ENCODE assay signal across 8 cellular contexts in the genomic region with DNA sequence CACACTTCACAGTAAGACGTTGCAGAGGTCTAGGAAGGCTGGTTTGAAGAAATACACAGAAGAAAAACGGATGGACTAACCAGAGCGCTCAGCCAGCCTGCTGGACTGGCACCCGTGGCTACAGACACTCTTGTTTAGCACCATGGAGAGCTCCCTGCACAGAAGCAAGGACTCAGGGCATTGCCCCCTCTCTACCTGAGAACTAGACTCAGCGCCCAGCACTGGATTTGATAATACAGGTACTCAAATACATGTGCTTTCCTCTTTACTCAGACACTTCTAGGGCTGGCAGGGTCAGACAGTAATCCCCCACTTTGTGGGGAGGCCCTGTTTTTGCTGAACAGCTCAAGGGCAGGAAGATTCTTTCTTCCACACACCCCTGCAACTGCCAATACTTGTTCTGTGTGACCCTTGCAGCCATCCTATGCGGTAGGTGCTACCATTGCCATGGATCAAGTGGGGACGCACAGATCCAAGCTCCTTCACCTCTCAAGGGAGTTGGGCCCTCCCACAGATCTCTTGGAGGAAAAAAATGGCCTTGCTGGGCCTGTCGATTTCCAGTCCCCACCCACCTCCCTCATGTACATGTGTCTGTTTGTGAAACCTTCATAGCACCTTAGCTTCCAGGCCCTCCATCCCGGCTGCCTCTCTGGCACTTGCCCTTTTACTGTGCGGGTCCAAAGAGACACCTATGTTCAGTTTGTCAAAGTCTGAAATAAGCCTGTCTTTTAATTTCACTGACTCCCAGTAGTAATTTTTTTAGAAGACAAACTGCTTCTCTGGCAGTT. TPM values are rescaled to one million over a fixed set of nuclear protein-coding genes. Genes with fewer than 3 reads are reported as not detected.
DNase-seq lines count a peak whose midpoint lies in the region; ATAC-seq lines count a peak whose summit lies in the region.

No MANE protein-coding gene starts in this region.

- H3K36me3 Mint-ChIP-seq in immature natural killer cell = peaks cover 0 to 5% (median 4%) of the 10 kb centered on the region in 3 donors

- H3K4me1 Mint-ChIP-seq in immature natural killer cell = peaks cover 14 to 20% of the 10 kb centered on the region in 2 donors

- intact Hi-C loops in head of caudate nucleus (cut with DNase I) = no loop called here

- no peaks in the 10 kb centered on the region for H3K27me3 ChIP-seq in adipocyte (replicated peaks; ENCODE audit: control insufficient read depth, insufficient read depth, low read length)

- H3K4me3 ChIP-seq in adipocyte (ENCODE audit: low read length) = no peak overlapping the region

- H3K27ac Mint-ChIP-seq in immature natural killer cell = peak overlapping the region in 4 of 6 donors; percentile 17 to 49 (median 32)

- ATAC-seq in GM18867 (IDR thresholded peaks at IDR 0.05; ENCODE audit: unreplicated experiment) = no peak

- no peak overlapping the region for H3K4me3 Mint-ChIP-seq in immature natural killer cell

- DNase-seq in AG20443 (ENCODE audit: low spot score) = peak; percentile 58
- peak; percentile 36 for DNase-seq in HT1080 (ENCODE audit: low read depth)
- peak; percentile 66 for DNase-seq in adipocyte (ENCODE audit: low read depth)
- peak in 1 of 3 donors; percentile 39 for DNase-seq in immature natural killer cell
- DNase-seq in head of caudate nucleus = no peak
- no peak for DNase-seq in DMS114 treated with DMSO at 0.1 percent for 48 hours (lab: John Stamatoyannopoulos, UW; ENCODE audit: unreplicated experiment)
- no peak for DNase-seq in cortex of kidney (lab: John Stamatoyannopoulos, UW)

- H3K9ac ChIP-seq in adipocyte (ENCODE audit: low read length) = no peak overlapping the region

- peaks cover 11% of the 10 kb centered on the region for H3K4me1 ChIP-seq in adipocyte (ENCODE audit: control insufficient read depth, insufficient read depth, low read length)

- no peaks in the 10 kb centered on the region for H3K36me3 ChIP-seq in adipocyte (ENCODE audit: control insufficient read depth, insufficient read depth, low read length, severe bottlenecking)

- no peaks in the 10 kb centered on the region for H3K9me3 Mint-ChIP-seq in immature natural killer cell

- H3K9me3 ChIP-seq in adipocyte (ENCODE audit: control insufficient read depth, low read length) = no peaks in the 10 kb centered on the region

- peaks cover 4 to 7% (median 7%) of the 10 kb centered on the region in 3 donors for H3K27me3 Mint-ChIP-seq in immature natural killer cell (ENCODE audit: low read depth in 3 of 3)

RNA-seq across cellular contexts. Expression of a gene that starts 5.1 kb away (rescaled TPM):
- total RNA-seq in HT1080 (2014; rRNA removed; shearing (Covaris generic)) = 0.45 and 0.87 TPM in 2 replicates
- 0.29 and 0.37 TPM in 2 replicates for polyA plus RNA-seq in HT1080 (2015; cell fraction: cytosol; rRNA removed)
- polyA plus RNA-seq in HT1080 (2015; cell fraction: nucleus; rRNA removed) = 4.0 and 6.1 TPM in 2 replicates
- polyA plus RNA-seq in immature natural killer cell = not detected

RNA-seq across cellular contexts. Expression of a gene that starts 7.9 kb away (rescaled TPM):
- total RNA-seq in HT1080 (2014; rRNA removed; shearing (Covaris generic)) = 57.3 and 64.0 TPM in 2 replicates
- 31.1 and 40.0 TPM in 2 replicates for polyA plus RNA-seq in HT1080 (2015; cell fraction: cytosol; rRNA removed)
- 39.3 and 50.6 TPM in 2 replicates for polyA plus RNA-seq in HT1080 (2015; cell fraction: nucleus; rRNA removed)
- polyA plus RNA-seq in immature natural killer cell = 10 to 100 TPM; 28.9 to 41.4 (median 32.9) TPM

RNA-seq across cellular contexts. Expression of a gene that starts 22.5 kb away (rescaled TPM):
- total RNA-seq in HT1080 (2014; rRNA removed; shearing (Covaris generic)) = not detected in 2 replicates
- polyA plus RNA-seq in HT1080 (2015; cell fraction: cytosol; rRNA removed) = not detected in 2 replicates
- not detected in 2 replicates for polyA plus RNA-seq in HT1080 (2015; cell fraction: nucleus; rRNA removed)
- not detected for polyA plus RNA-seq in immature natural killer cell

RNA-seq across cellular contexts. Expression of a gene that starts 27.7 kb away (rescaled TPM):
- total RNA-seq in HT1080 (2014; rRNA removed; shearing (Covaris generic)) = 33.2 and 35.3 TPM in 2 replicates
- polyA plus RNA-seq in HT1080 (2015; cell fraction: cytosol; rRNA removed) = 23.3 and 23.5 TPM in 2 replicates
- 142 and 157 TPM in 2 replicates for polyA plus RNA-seq in HT1080 (2015; cell fraction: nucleus; rRNA removed)
- 10 to 100 TPM in 2 of 3 donors, 1 to 10 TPM in 1; 8.1 to 18.4 (median 11.1) TPM for polyA plus RNA-seq in immature natural killer cell

RNA-seq across cellular contexts. Expression of a gene that starts 35.9 kb away (rescaled TPM):
- total RNA-seq in HT1080 (2014; rRNA removed; shearing (Covaris generic)) = not detected in 2 replicates
- polyA plus RNA-seq in HT1080 (2015; cell fraction: cytosol; rRNA removed) = not detected in 2 replicates
- 0.05 and 0.11 TPM in 2 replicates for polyA plus RNA-seq in HT1080 (2015; cell fraction: nucleus; rRNA removed)
- polyA plus RNA-seq in immature natural killer cell = not detected

Comparison
In these comparisons a context has a peak if more than half of its experiments do, and no peak if none do; other contexts are left out.
1. DNase-seq: peak in AG20443 (single experiment), HT1080 (single experiment) and adipocyte (single experiment); none in head of caudate nucleus (0 of 42), DMS114 treated with DMSO at 0.1 percent for 48 hours (single experiment) and cortex of kidney (single experiment).